1 cellular context compared by ENCODE assay signal in the genomic region with DNA sequence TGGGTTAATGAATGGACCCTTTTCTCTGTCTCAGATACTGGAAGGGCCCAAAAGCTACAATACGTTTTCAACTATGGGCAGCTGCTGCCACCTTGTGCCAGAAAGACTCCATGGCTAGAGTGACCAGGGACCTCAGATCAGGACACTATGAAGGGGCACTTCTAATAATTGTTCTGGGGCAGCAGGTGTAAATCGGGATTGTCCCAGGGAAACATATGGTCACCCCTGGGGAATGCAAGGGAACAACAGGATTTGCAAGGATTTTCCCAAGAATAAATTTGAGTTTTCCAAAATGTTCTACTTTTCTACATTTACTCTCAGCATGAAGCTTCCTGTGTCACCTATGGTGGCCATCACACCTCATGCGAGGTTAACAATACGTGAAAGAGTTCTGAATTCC.
TF ChIP-seq lines count a peak whose summit lies in the region.

No MANE protein-coding gene starts in this region.

TF ChIP-seq in endothelial cell of umbilical vein, 7 proteins besides CTCF, POLR2A, EP300 and RAD21:
- TF ChIP-seq POLR2AphosphoS5 (IDR thresholded peaks at IDR 0.05; ENCODE audit: insufficient read depth, low read depth, low read length), result no peak
- TF ChIP-seq JUN (IDR thresholded peaks at IDR 0.05; ENCODE audit: borderline replicate concordance, insufficient read depth, insufficient read length, low read depth), result no peak
- no peak for TF ChIP-seq MYC (IDR thresholded peaks at IDR 0.05; ENCODE audit: low read depth, low read length)
- TF ChIP-seq, protein P1, sequence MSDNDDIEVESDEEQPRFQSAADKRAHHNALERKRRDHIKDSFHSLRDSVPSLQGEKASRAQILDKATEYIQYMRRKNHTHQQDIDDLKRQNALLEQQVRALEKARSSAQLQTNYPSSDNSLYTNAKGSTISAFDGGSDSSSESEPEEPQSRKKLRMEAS (IDR thresholded peaks at IDR 0.05; ENCODE audit: insufficient read depth, insufficient read length), result no peak
- TF ChIP-seq FOS (IDR thresholded peaks at IDR 0.05; ENCODE audit: borderline replicate concordance, insufficient read depth, low read length), result no peak
- no peak for TF ChIP-seq EZH2 (IDR thresholded peaks at IDR 0.05; ENCODE audit: borderline replicate concordance, low read depth, low read length, severe bottlenecking)
- no peak for TF ChIP-seq GATA2 (IDR thresholded peaks at IDR 0.05; ENCODE audit: insufficient read depth, insufficient read length, low read depth, low read length)
TF ChIP-seq in endothelial cell of umbilical vein: peak in this region for 0.
